Comparison of ENCODE assay signal across 8 cellular contexts in genomic region chr7:75737856-75738603, GRCh38. TPM values are rescaled to one million over a fixed set of nuclear protein-coding genes. Genes with fewer than 3 reads are reported as not detected.
DNase-seq lines count a peak whose midpoint lies in the region; ATAC-seq, FAIRE-seq and TF ChIP-seq lines count a peak whose summit lies in the region.

No MANE protein-coding gene starts in this region.

- no peak for FAIRE-seq in bronchial epithelial cell (lab: Jason Lieb, UNC)

- H3K27me3 ChIP-seq in Karpas-422 (ENCODE audit: low read length) = no peaks in the 10 kb centered on the region
- H3K27me3 ChIP-seq in bronchial epithelial cell (ENCODE audit: control insufficient read depth, insufficient read depth, low read length) = no peaks in the 10 kb centered on the region
- no peaks in the 10 kb centered on the region for H3K27me3 ChIP-seq in aorta (ENCODE audit: control insufficient read depth in 1 of 2, insufficient read depth in 2 of 2, low read length in 1 of 2)

- H3K9me3 ChIP-seq in Karpas-422 (ENCODE audit: low read length) (no peaks in the 10 kb centered on the region), aorta (ENCODE audit: control insufficient read depth, low read length) (no peaks in the 10 kb centered on the region)

- H3K4me1 Mint-ChIP-seq in Calu3 (ENCODE audit: low read depth, unreplicated experiment) (peaks cover 11% of the 10 kb centered on the region), mesothelial cell of epicardium (peaks cover 28% of the 10 kb centered on the region)

- H3K9me2 ChIP-seq in Karpas-422 (replicated peaks; ENCODE audit: insufficient read depth, low read length) = no peaks in the 10 kb centered on the region

- ATAC-seq in aorta (ENCODE audit: low FRiP score) (peak; percentile 2), HG03432 (IDR thresholded peaks at IDR 0.05; ENCODE audit: unreplicated experiment) (no peak)

- WGBS in aorta, 2 donors = 1 to 3% methylated on average over 18 of the region's 18 CpGs

- peak overlapping the region; percentile 98 for H2AFZ ChIP-seq in Karpas-422 (ENCODE audit: low read length)

- peak overlapping the region; percentile 77 for H3K9ac ChIP-seq in Karpas-422 (ENCODE audit: low read length)

- H3K4me3 Mint-ChIP-seq in Calu3 (ENCODE audit: low read depth, unreplicated experiment) = peak overlapping the region; percentile 88
- peak overlapping the region; percentile 85 for H3K4me3 Mint-ChIP-seq in mesothelial cell of epicardium

- H3K36me3 ChIP-seq in Karpas-422 (ENCODE audit: insufficient read depth, low read length) (no peaks in the 10 kb centered on the region), bronchial epithelial cell (ENCODE audit: control insufficient read depth, insufficient read depth, low read length) (no peaks in the 10 kb centered on the region), aorta (ENCODE audit: control insufficient read depth in 1 of 2, insufficient read depth in 2 of 2, low read length in 1 of 2) (no peaks in the 10 kb centered on the region)

- H3K4me2 ChIP-seq in Karpas-422 (ENCODE audit: low read depth, low read length, poor library complexity, severe bottlenecking) = peak overlapping the region; percentile 93

- H3K36me3 Mint-ChIP-seq in Calu3 (ENCODE audit: insufficient read depth, unreplicated experiment) (peaks cover 21% of the 10 kb centered on the region), mesothelial cell of epicardium (no peaks in the 10 kb centered on the region)

- TF ChIP-seq CTCF in Calu3 (IDR thresholded peaks at IDR 0.05; ENCODE audit: unreplicated experiment) (no peak), bronchial epithelial cell (IDR thresholded peaks at IDR 0.05; ENCODE audit: insufficient read depth, low read length, severe bottlenecking) (no peak), mesothelial cell of epicardium (IDR thresholded peaks at IDR 0.05; ENCODE audit: unreplicated experiment) (no peak)

- H3K27me3 Mint-ChIP-seq in Calu3 (ENCODE audit: unreplicated experiment) = peaks cover 3% of the 10 kb centered on the region
- peaks cover 34% of the 10 kb centered on the region for H3K27me3 Mint-ChIP-seq in mesothelial cell of epicardium (ENCODE audit: low read depth)

- H4K20me1 ChIP-seq in Karpas-422 (ENCODE audit: insufficient read depth, low read depth, low read length) = no peaks in the 10 kb centered on the region

- no TSS peak for BruUV-seq in Calu3 (replicated peaks; lab: Mats Ljungman, UMichigan)

- H3K27ac ChIP-seq in Karpas-422 (ENCODE audit: low read length) (no peak overlapping the region), aorta (ENCODE audit: low read depth in 1 of 2, low read length in 2 of 2) (peak overlapping the region in 1 of 2 donors; percentile 46)

- intact Hi-C loops in Calu3 (cut with micrococcal nuclease; ENCODE audit: unreplicated experiment) (loop anchor here (5.0 kb wide), 1 partner anchor 36 kb away; no protein-coding TSS in a partner anchor), aorta (cut with DNase I) (loop anchor here in 1 of 2 donors (5.0 kb wide), 1 partner anchor 81 kb away; no protein-coding TSS in a partner anchor)

- DNase-seq in Calu3 (no peak), Karpas-422 (no peak), bronchial epithelial cell (ENCODE audit: low read depth) (no peak), mesothelial cell of epicardium (ENCODE audit: low spot score in 2 of 2, unreplicated experiment in 2 of 2) (peak; percentile 35 to 55), aorta (no peak), epidermal melanocyte (ENCODE audit: insufficient read length, low spot score) (no peak), NCI-H2171 treated with DMSO at 0.1 percent for 48 hours (lab: John Stamatoyannopoulos, UW) (no peak)

- H3K4me3 ChIP-seq in Karpas-422 (ENCODE audit: low read length) (peak overlapping the region; percentile 76), bronchial epithelial cell (ENCODE audit: low read depth, low read length) (peak overlapping the region; percentile 69), aorta (ENCODE audit: low read length in 2 of 2) (peak overlapping the region; percentile 75 to 93)

- peaks cover 31% of the 10 kb centered on the region for H3K4me1 ChIP-seq in Karpas-422 (ENCODE audit: low read length)
- H3K4me1 ChIP-seq in aorta (ENCODE audit: control insufficient read depth in 1 of 2, insufficient read depth in 2 of 2, low read length in 2 of 2) = peaks cover 0 to 3% of the 10 kb centered on the region in 2 donors

- CTCF ChIA-PET in Calu3 (lab: Charles Lee) = interaction anchor here (2.0 kb wide), 1 partner anchor 10 kb away, joined by 8 read pairs; no protein-coding TSS in a partner anchor

- H3K79me2 ChIP-seq in Karpas-422 (ENCODE audit: low read length) = no peaks in the 10 kb centered on the region

- H3K27ac Mint-ChIP-seq in Calu3 (ENCODE audit: unreplicated experiment) = peak overlapping the region; percentile 33
- H3K27ac Mint-ChIP-seq in mesothelial cell of epicardium = peak overlapping the region; percentile 56

- H3K9me3 Mint-ChIP-seq in Calu3 (ENCODE audit: low read depth, unreplicated experiment) = no peaks in the 10 kb centered on the region
- H3K9me3 Mint-ChIP-seq in mesothelial cell of epicardium = no peaks in the 10 kb centered on the region

RNA-seq across cellular contexts. Expression of gene HIP1, which starts 0.7 kb away (rescaled TPM):
- total RNA-seq in Calu3 (2022) (8.3 and 10.7 TPM in 2 replicates), bronchial epithelial cell (3.2 and 5.2 TPM in 2 replicates), mesothelial cell of epicardium (30.9 to 33.9 TPM (median 31.5 TPM) in 3 replicates), aorta (10 to 100 TPM; 56.8 to 87.9 TPM)
- total RNA-seq in Karpas-422 (2014; rRNA removed; shearing (Covaris generic); ENCODE audit: low replicate concordance) = 0.34 and 0.47 TPM in 2 replicates
- polyA plus RNA-seq in aorta = 10 to 100 TPM; 10.6 to 29.7 TPM

RNA-seq across cellular contexts. Expression of gene CCL26, which starts 34.0 kb away (rescaled TPM):
- total RNA-seq in Calu3 (2022) (not detected in 2 replicates), bronchial epithelial cell (not detected in 2 replicates), mesothelial cell of epicardium (not detected in 3 replicates), aorta (1 to 10 TPM in 1 of 2 donors, not detected in 1; 1.9 TPM)
- not detected in 2 replicates for total RNA-seq in Karpas-422 (2014; rRNA removed; shearing (Covaris generic); ENCODE audit: low replicate concordance)
- 1 to 10 TPM in 1 of 2 donors, not detected in 1; 2.0 TPM for polyA plus RNA-seq in aorta

Comparison
In these comparisons a context has a peak if more than half of its experiments do, and no peak if none do; other contexts are left out.
1. DNase-seq: peak in mesothelial cell of epicardium (2 of 2); none in Calu3 (single experiment), Karpas-422 (single experiment), bronchial epithelial cell (single experiment), aorta (0 of 2), epidermal melanocyte (single experiment) and NCI-H2171 treated with DMSO at 0.1 percent for 48 hours (single experiment).
2. Peak in every context shown above with its lines, with median percentiles within 50 percentile points of each other: H3K4me3 ChIP-seq.